34 cellular contexts compared by ENCODE assay signal in genomic region chr3:49653016-49653415, GRCh38.
"Had no signal": no experiment of that assay in that cellular context is flagged by ENCODE, and none has a peak within 500 bp of the region (broad histone marks: within the 10 kb centered on the region; RNA-seq: fewer than 3 reads in every experiment).

No MANE protein-coding gene starts in this region.

- DNase-seq: activated CD4-positive, alpha-beta memory T cell treated with anti-CD3 and anti-CD28 coated beads for 36 hours; activated CD4-positive, alpha-beta T cell treated with anti-CD3 and anti-CD28 coated beads for 36 hours; activated CD4-positive, alpha-beta T cell treated with anti-CD3 and anti-CD28 coated beads, Interleukin-2, amount 10 ng/mL, durations not matched to agents 24 days and 14 days; activated CD4-positive, CD25-positive, alpha-beta regulatory T cell; activated CD4-positive, CD25-positive, alpha-beta regulatory T cell treated with anti-CD3 and anti-CD28 coated beads, Interleukin-2, amount 50 U/mL, for 72 hours; activated CD8-positive, alpha-beta memory T cell treated with anti-CD3 and anti-CD28 coated beads, Interleukin-2, amount 10 ng/mL, durations not matched to agents 7 days and 5 days; activated CD8-positive, alpha-beta memory T cell treated with anti-CD3 and anti-CD28 coated beads, Interleukin-2, amount 50 U/mL, for 4 hours; activated CD8-positive, alpha-beta T cell treated with anti-CD3 and anti-CD28 coated beads, Interleukin-2, amount 10 ng/mL, durations not matched to agents 7 days and 5 days; activated effector memory CD4-positive, alpha-beta T cell treated with anti-CD3 and anti-CD28 coated beads, Interleukin-2, amount 50 U/mL, for 16 hours; activated naive CD4-positive, alpha-beta T cell treated with anti-CD3 and anti-CD28 coated beads for 36 hours; activated naive CD8-positive, alpha-beta T cell treated with anti-CD3 and anti-CD28 coated beads for 36 hours; activated naive CD8-positive, alpha-beta T cell treated with anti-CD3 and anti-CD28 coated beads, Interleukin-2, amount 50 U/mL, for 24 hours; activated T-cell treated with anti-CD3 and anti-CD28 coated beads, Interleukin-2, amount 50 U/mL, for 1 hour; activated T-cell treated with anti-CD3 and anti-CD28 coated beads, Interleukin-2, amount 50 U/mL, for 48 hours; adrenal gland; amygdala; aorta; body of pancreas; caudate nucleus; dorsolateral prefrontal cortex; effector memory CD4-positive, alpha-beta T cell; endodermal cell; erythroblast; foreskin keratinocyte; gastrocnemius medialis; glutamatergic neuron; T-helper 2 cell had no signal

- H3K27me3 Mint-ChIP-seq: activated CD4-positive, alpha-beta memory T cell treated with anti-CD3 and anti-CD28 coated beads for 36 hours; activated CD8-positive, alpha-beta memory T cell treated with anti-CD3 and anti-CD28 coated beads, Interleukin-2, amount 10 ng/mL, durations not matched to agents 7 days and 5 days; activated naive CD8-positive, alpha-beta T cell treated with anti-CD3 and anti-CD28 coated beads for 36 hours had no signal

- H3K4me1 Mint-ChIP-seq: activated CD4-positive, alpha-beta T cell treated with anti-CD3 and anti-CD28 coated beads for 36 hours; activated CD4-positive, alpha-beta T cell treated with anti-CD3 and anti-CD28 coated beads, Interleukin-2, amount 10 ng/mL, durations not matched to agents 24 days and 14 days; activated CD8-positive, alpha-beta memory T cell treated with anti-CD3 and anti-CD28 coated beads, Interleukin-2, amount 10 ng/mL, durations not matched to agents 7 days and 5 days; activated naive CD4-positive, alpha-beta T cell treated with anti-CD3 and anti-CD28 coated beads, Interleukin-2, amount 50 U/mL, for 24 hours; activated naive CD8-positive, alpha-beta T cell treated with anti-CD3 and anti-CD28 coated beads for 36 hours; endodermal cell had no signal

- H3K27me3 ChIP-seq: adrenal gland, body of pancreas, dorsolateral prefrontal cortex, gastrocnemius medialis, heart left ventricle had no signal

- H3K4me3 Mint-ChIP-seq: activated CD4-positive, alpha-beta memory T cell treated with anti-CD3 and anti-CD28 coated beads for 36 hours; activated CD4-positive, alpha-beta T cell treated with anti-CD3 and anti-CD28 coated beads for 36 hours; activated CD4-positive, alpha-beta T cell treated with anti-CD3 and anti-CD28 coated beads, Interleukin-2, amount 10 ng/mL, durations not matched to agents 24 days and 14 days; activated CD8-positive, alpha-beta memory T cell treated with anti-CD3 and anti-CD28 coated beads, Interleukin-2, amount 10 ng/mL, durations not matched to agents 7 days and 5 days; activated CD8-positive, alpha-beta T cell treated with anti-CD3 and anti-CD28 coated beads, Interleukin-2, amount 10 ng/mL, durations not matched to agents 7 days and 5 days; activated naive CD4-positive, alpha-beta T cell treated with anti-CD3 and anti-CD28 coated beads for 36 hours; activated naive CD4-positive, alpha-beta T cell treated with anti-CD3 and anti-CD28 coated beads, Interleukin-2, amount 50 U/mL, for 24 hours; activated naive CD8-positive, alpha-beta T cell treated with anti-CD3 and anti-CD28 coated beads for 36 hours; activated naive CD8-positive, alpha-beta T cell treated with anti-CD3 and anti-CD28 coated beads, Interleukin-2, amount 50 U/mL, for 24 hours; activated T-helper 1 cell treated with anti-CD3 and anti-CD28 coated beads, Interleukin-12 subunit alpha, Interleukin-12 subunit beta, Interleukin-2, Interleukin-4 antibody, amounts not matched to agents 30 ng/mL and 10 ng/mL and 1 ng/mL, durations not matched to agents 14 hours and 24 hours and 36 hours; dendritic cell treated with granulocyte-macrophage colony-stimulating factor and Interleukin-4, amounts not matched to agents 40 ng/mL and 50 ng/mL, for 4 days; endodermal cell had no signal

- H3K36me3 Mint-ChIP-seq: activated CD4-positive, alpha-beta memory T cell treated with anti-CD3 and anti-CD28 coated beads for 36 hours; activated CD8-positive, alpha-beta memory T cell treated with anti-CD3 and anti-CD28 coated beads, Interleukin-2, amount 10 ng/mL, durations not matched to agents 7 days and 5 days; activated naive CD4-positive, alpha-beta T cell treated with anti-CD3 and anti-CD28 coated beads, Interleukin-2, amount 50 U/mL, for 24 hours; activated naive CD8-positive, alpha-beta T cell treated with anti-CD3 and anti-CD28 coated beads for 36 hours had no signal

- ATAC-seq: activated CD4-positive, alpha-beta T cell treated with anti-CD3 and anti-CD28 coated beads for 36 hours; activated CD8-positive, alpha-beta memory T cell treated with anti-CD3 and anti-CD28 coated beads, Interleukin-2, amount 10 ng/mL, durations not matched to agents 7 days and 5 days; activated CD8-positive, alpha-beta T cell treated with anti-CD3 and anti-CD28 coated beads, Interleukin-2, amount 10 ng/mL, durations not matched to agents 7 days and 5 days; activated naive CD8-positive, alpha-beta T cell treated with anti-CD3 and anti-CD28 coated beads, Interleukin-2, amount 50 U/mL, for 24 hours; body of pancreas; foreskin keratinocyte; gastrocnemius medialis; heart left ventricle had no signal

- H3K27ac Mint-ChIP-seq: activated CD4-positive, alpha-beta memory T cell treated with anti-CD3 and anti-CD28 coated beads for 36 hours; activated CD4-positive, alpha-beta T cell treated with anti-CD3 and anti-CD28 coated beads for 36 hours; activated CD4-positive, alpha-beta T cell treated with anti-CD3 and anti-CD28 coated beads, Interleukin-2, amount 10 ng/mL, durations not matched to agents 24 days and 14 days; activated CD8-positive, alpha-beta memory T cell treated with anti-CD3 and anti-CD28 coated beads, Interleukin-2, amount 10 ng/mL, durations not matched to agents 7 days and 5 days; activated CD8-positive, alpha-beta T cell treated with anti-CD3 and anti-CD28 coated beads, Interleukin-2, amount 10 ng/mL, durations not matched to agents 7 days and 5 days; activated naive CD4-positive, alpha-beta T cell treated with anti-CD3 and anti-CD28 coated beads for 36 hours; activated naive CD4-positive, alpha-beta T cell treated with anti-CD3 and anti-CD28 coated beads, Interleukin-2, amount 50 U/mL, for 24 hours; activated naive CD8-positive, alpha-beta T cell treated with anti-CD3 and anti-CD28 coated beads for 36 hours; activated naive CD8-positive, alpha-beta T cell treated with anti-CD3 and anti-CD28 coated beads, Interleukin-2, amount 50 U/mL, for 24 hours; activated T-helper 1 cell treated with anti-CD3 and anti-CD28 coated beads, Interleukin-12 subunit alpha, Interleukin-12 subunit beta, Interleukin-2, Interleukin-4 antibody, amounts not matched to agents 30 ng/mL and 10 ng/mL and 1 ng/mL, durations not matched to agents 14 hours and 24 hours and 36 hours; activated T-helper 2 cell treated with anti-CD3 and anti-CD28 coated beads, Interferon-gamma antibody, Interleukin-2, Interleukin-4, amounts not matched to agents 10 μg/mL and 5 μg/mL and 100 μg/mL, durations not matched to agents 14 hours and 24 hours and 36 hours; dendritic cell treated with granulocyte-macrophage colony-stimulating factor and Interleukin-4, amounts not matched to agents 40 ng/mL and 50 ng/mL, for 4 days; endodermal cell had no signal

- H3K4me3 ChIP-seq: adrenal gland, body of pancreas, coronary artery, dorsolateral prefrontal cortex, esophagus muscularis mucosa, gastrocnemius medialis, heart left ventricle had no signal

- H3K9me3 Mint-ChIP-seq: activated CD4-positive, alpha-beta memory T cell treated with anti-CD3 and anti-CD28 coated beads for 36 hours; activated CD4-positive, alpha-beta T cell treated with anti-CD3 and anti-CD28 coated beads, Interleukin-2, amount 10 ng/mL, durations not matched to agents 24 days and 14 days; activated naive CD4-positive, alpha-beta T cell treated with anti-CD3 and anti-CD28 coated beads for 36 hours; activated naive CD4-positive, alpha-beta T cell treated with anti-CD3 and anti-CD28 coated beads, Interleukin-2, amount 50 U/mL, for 24 hours; activated naive CD8-positive, alpha-beta T cell treated with anti-CD3 and anti-CD28 coated beads for 36 hours; activated naive CD8-positive, alpha-beta T cell treated with anti-CD3 and anti-CD28 coated beads, Interleukin-2, amount 50 U/mL, for 24 hours; activated T-helper 1 cell treated with anti-CD3 and anti-CD28 coated beads, Interleukin-12 subunit alpha, Interleukin-12 subunit beta, Interleukin-2, Interleukin-4 antibody, amounts not matched to agents 30 ng/mL and 10 ng/mL and 1 ng/mL, durations not matched to agents 14 hours and 24 hours and 36 hours; activated T-helper 2 cell treated with anti-CD3 and anti-CD28 coated beads, Interferon-gamma antibody, Interleukin-2, Interleukin-4, amounts not matched to agents 10 μg/mL and 5 μg/mL and 100 μg/mL, durations not matched to agents 14 hours and 24 hours and 36 hours; dendritic cell treated with granulocyte-macrophage colony-stimulating factor and Interleukin-4, amounts not matched to agents 40 ng/mL and 50 ng/mL, for 4 days; endodermal cell had no signal

- H3K36me3 ChIP-seq: adrenal gland, esophagus muscularis mucosa, gastrocnemius medialis had no signal
